8 cellular contexts compared by ENCODE assay signal in the genomic region with DNA sequence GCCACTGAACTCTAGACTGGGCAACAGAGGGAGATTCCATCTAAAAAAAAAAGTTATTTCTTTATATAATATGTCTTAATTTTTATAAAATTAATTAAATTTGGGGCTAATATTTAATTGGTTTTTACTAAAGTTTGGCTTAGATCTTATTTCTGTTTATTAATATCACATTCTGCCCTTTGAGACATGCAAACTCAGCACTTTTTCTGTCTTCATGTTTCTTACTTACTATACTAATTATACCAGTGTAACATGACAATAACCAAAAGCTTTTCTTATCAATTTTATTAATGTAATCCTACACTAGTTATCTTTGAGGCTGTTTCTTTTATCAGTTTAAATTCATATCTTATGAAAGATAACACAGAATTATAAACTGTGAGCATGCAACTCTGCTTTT.
"Had no signal": no experiment of that assay in that cellular context is flagged by ENCODE, and none has a peak within 500 bp of the region (broad histone marks: within the 10 kb centered on the region; RNA-seq: fewer than 3 reads in every experiment).

No MANE protein-coding gene starts in this region.

- H3K4me3 Mint-ChIP-seq: H9, IgD-negative memory B cell had no signal

- H3K27ac Mint-ChIP-seq: H9, IgD-negative memory B cell had no signal

- H3K4me1 Mint-ChIP-seq: IgD-negative memory B cell had no signal

- H3K36me3 Mint-ChIP-seq: IgD-negative memory B cell had no signal

- DNase-seq: GM23248, GOT3, H9, HCEC 1CT, KG1 had no signal

- H3K27me3 Mint-ChIP-seq: IgD-negative memory B cell had no signal

- FAIRE-seq: H54 had no signal

- H3K4me3 ChIP-seq: GM23248 had no signal

- H3K27ac ChIP-seq: GM23248, HL-60 had no signal

- H3K9ac ChIP-seq: GM23248 had no signal

- H2AFZ ChIP-seq: GM23248 had no signal
